ENCODE assay signal across 8 cellular contexts in genomic region chr4:64781737-64782326, GRCh38.
DNase-seq lines count a peak whose midpoint lies in the region; ATAC-seq and TF ChIP-seq lines count a peak whose summit lies in the region.

No MANE protein-coding gene starts in this region.

- H3K36me3 ChIP-seq in neural progenitor cell, result no peaks in the 10 kb centered on the region

- H3K4me1 Mint-ChIP-seq in neural progenitor cell, result peaks cover 11% of the 10 kb centered on the region
- H3K4me1 Mint-ChIP-seq in T-helper 17 cell, result no peaks in the 10 kb centered on the region

- no peaks in the 10 kb centered on the region for H3K9me3 Mint-ChIP-seq in neural progenitor cell

- H3K4me1 ChIP-seq in neural progenitor cell, result no peaks in the 10 kb centered on the region

- H3F3A ChIP-seq in neural progenitor cell (ENCODE audit: low read depth), result no peaks in the 10 kb centered on the region

- TF ChIP-seq CTCF in GM12864 (IDR thresholded peaks at IDR 0.05; ENCODE audit: low read depth, low read length, missing control alignments) (peak; percentile 54), HFF-Myc (IDR thresholded peaks at IDR 0.05; ENCODE audit: low read depth, low read length, missing control alignments) (peak; percentile 32), choroid plexus epithelial cell (conservative IDR thresholded peaks at IDR 0.05; ENCODE audit: low read depth, low read length) (peak; percentile 68), neural progenitor cell (IDR thresholded peaks at IDR 0.05) (peak; percentile 80)

- no peak overlapping the region for H3K27ac Mint-ChIP-seq in neural progenitor cell
- H3K27ac Mint-ChIP-seq in T-helper 17 cell, result no peak overlapping the region

- no peaks in the 10 kb centered on the region for H3K79me2 ChIP-seq in neural progenitor cell (ENCODE audit: low read depth)

- no peak overlapping the region for H2AFZ ChIP-seq in neural progenitor cell (replicated peaks)

- H3K9ac ChIP-seq in neural progenitor cell, result no peak overlapping the region

- ATAC-seq in T-helper 17 cell, result no peak

- H3K4me3 ChIP-seq in GM12864 (ENCODE audit: low read depth, low read length) (no peak overlapping the region), HFF-Myc (replicated peaks; ENCODE audit: low read depth, low read length) (no peak overlapping the region), choroid plexus epithelial cell (ENCODE audit: low read depth, low read length) (no peak overlapping the region), neural progenitor cell (no peak overlapping the region)

- DNase-seq in GM12864 (ENCODE audit: low read depth), result no peak
- no peak for DNase-seq in HFF-Myc (ENCODE audit: extremely low read depth, low read depth)
- peak; percentile 2 for DNase-seq in NCI-H226
- peak; percentile 53 for DNase-seq in choroid plexus epithelial cell (ENCODE audit: low read depth)
- peak; percentile 2 for DNase-seq in neural progenitor cell (ENCODE audit: low spot score)
- no peak for DNase-seq in HuH-7 (ENCODE audit: low spot score)
- DNase-seq in activated CD8-positive, alpha-beta memory T cell treated with anti-CD3 and anti-CD28 coated beads, Interleukin-2, amount 50 U/mL, for 4 hours, result no peak
- DNase-seq in T-helper 17 cell, result no peak

- H3K27me3 Mint-ChIP-seq in neural progenitor cell (ENCODE audit: insufficient read depth, low read depth), result no peaks in the 10 kb centered on the region
- no peaks in the 10 kb centered on the region for H3K27me3 Mint-ChIP-seq in T-helper 17 cell

- no peaks in the 10 kb centered on the region for H3K36me3 Mint-ChIP-seq in neural progenitor cell
- H3K36me3 Mint-ChIP-seq in T-helper 17 cell (ENCODE audit: low read depth), result no peaks in the 10 kb centered on the region

- H3K9me3 ChIP-seq in neural progenitor cell (ENCODE audit: low read depth) (no peaks in the 10 kb centered on the region), T-helper 17 cell (ENCODE audit: control insufficient read depth, low read length, poor library complexity, severe bottlenecking) (no peaks in the 10 kb centered on the region)

- no peak overlapping the region for H3K4me2 ChIP-seq in neural progenitor cell

- H4K20me1 ChIP-seq in neural progenitor cell (ENCODE audit: low read depth), result no peaks in the 10 kb centered on the region

- no peak overlapping the region for H3K4me3 Mint-ChIP-seq in neural progenitor cell
- H3K4me3 Mint-ChIP-seq in T-helper 17 cell, result no peak overlapping the region

- no peaks in the 10 kb centered on the region for H3K27me3 ChIP-seq in neural progenitor cell

- H3K27ac ChIP-seq in neural progenitor cell, result no peak overlapping the region

Comparison
In these comparisons a context has a peak if more than half of its experiments do, and no peak if none do; other contexts are left out.
1. DNase-seq: peak in NCI-H226 (single experiment), choroid plexus epithelial cell (single experiment) and neural progenitor cell (single experiment); none in GM12864 (single experiment), HFF-Myc (single experiment), HuH-7 (single experiment), activated CD8-positive, alpha-beta memory T cell treated with anti-CD3 and anti-CD28 coated beads, Interleukin-2, amount 50 U/mL, for 4 hours (single experiment) and T-helper 17 cell (0 of 3).
2. Peak in every context shown above with its lines, with median percentiles within 50 percentile points of each other: CTCF ChIP-seq.